In genomic region chr2:226800941-226801784, GRCh38 we compare ENCODE assay signal across 8 cellular contexts. TPM values are rescaled to one million over a fixed set of nuclear protein-coding genes. Genes with fewer than 3 reads are reported as not detected.
DNase-seq lines count a peak whose midpoint lies in the region; ATAC-seq and TF ChIP-seq lines count a peak whose summit lies in the region.

No MANE protein-coding gene starts in this region.

- H3K4me3 Mint-ChIP-seq in CD4-positive, alpha-beta memory T cell = peak overlapping the region; percentile 68 to 88 (median 86)

- H3K27me3 ChIP-seq in CD4-positive, alpha-beta memory T cell (ENCODE audit: insufficient read depth, low read length) = no peaks in the 10 kb centered on the region
- H3K27me3 ChIP-seq in ovary (no peaks in the 10 kb centered on the region), tibial nerve (no peaks in the 10 kb centered on the region)

- no peaks in the 10 kb centered on the region for H3K36me3 ChIP-seq in CD4-positive, alpha-beta memory T cell (ENCODE audit: insufficient read depth, low read length)
- H3K36me3 ChIP-seq in ovary = no peaks in the 10 kb centered on the region
- H3K36me3 ChIP-seq in tibial nerve = peaks cover 0 to 18% (median 0%) of the 10 kb centered on the region in 3 donors

- peaks cover 22% of the 10 kb centered on the region for H3K4me1 ChIP-seq in CD4-positive, alpha-beta memory T cell (ENCODE audit: insufficient read depth, low read length)
- peaks cover 1% of the 10 kb centered on the region for H3K4me1 ChIP-seq in ovary (ENCODE audit: insufficient read depth)
- H3K4me1 ChIP-seq in tibial nerve = peaks cover 0 to 53% (median 18%) of the 10 kb centered on the region in 4 donors

- POLR2A ChIA-PET in CD4-positive, alpha-beta memory T cell (lab: Charles Lee; ENCODE audit: partially characterized antibody) = interaction anchor here (1.7 to 2.5 kb wide), 2 partner anchors 11 to 34 kb away, joined by 12 to 18 read pairs; partner anchors contain the start of gene RHBDD1

- peak; percentile 83 for ATAC-seq in GM19452 (IDR thresholded peaks at IDR 0.05; ENCODE audit: unreplicated experiment)
- ATAC-seq in HG03571 (IDR thresholded peaks at IDR 0.05; ENCODE audit: unreplicated experiment) = peak; percentile 80

- peak overlapping the region in 5 of 7 donors; percentile 51 to 77 (median 71) for H3K27ac Mint-ChIP-seq in CD4-positive, alpha-beta memory T cell

- no peak overlapping the region for H3K27ac ChIP-seq in CD4-positive, alpha-beta memory T cell (ENCODE audit: low read depth, low read length)
- peak overlapping the region; percentile 90 to 96 for H3K27ac ChIP-seq in ovary
- H3K27ac ChIP-seq in tibial nerve = peak overlapping the region; percentile 78 to 94 (median 86)

- WGBS in ovary, 3 donors = 10 to 25% (median 14%) methylated on average over 33 of the region's 33 CpGs
- 17 to 23% methylated on average over 33 of the region's 33 CpGs for WGBS in tibial nerve, 2 donors

- TF ChIP-seq POLR2A in ovary (IDR thresholded peaks at IDR 0.05) (peak; percentile 73), tibial nerve (IDR thresholded peaks at IDR 0.05) (peak; percentile 30 to 73)

- H3K27me3 Mint-ChIP-seq in CD4-positive, alpha-beta memory T cell = peaks cover 5 to 14% of the 10 kb centered on the region in 2 donors

- peak; percentile 31 to 61 (median 36) for DNase-seq in CD4-positive, alpha-beta memory T cell
- DNase-seq in RKO (ENCODE audit: low spot score) = peak; percentile 83
- peak; percentile 83 for DNase-seq in activated naive CD4-positive, alpha-beta T cell treated with Interleukin-2 at 50 U/mL for 16 hours
- peak; percentile 91 for DNase-seq in globus pallidus (ENCODE audit: low spot score)
- DNase-seq in ovary = peak; percentile 90 to 95 (median 92)
- peak; percentile 23 to 37 for DNase-seq in tibial nerve (ENCODE audit: low spot score in 2 of 2)

- no peaks in the 10 kb centered on the region for H3K9me3 Mint-ChIP-seq in CD4-positive, alpha-beta memory T cell

- H3K4me1 Mint-ChIP-seq in CD4-positive, alpha-beta memory T cell = peaks cover 16 to 31% (median 22%) of the 10 kb centered on the region in 4 donors

- CTCF ChIA-PET in CD4-positive, alpha-beta memory T cell (lab: Charles Lee; ENCODE audit: partially characterized antibody) = interaction anchor here (0.9 to 6.3 kb wide), 18 partner anchors 9 to 1140 kb away, joined by 3 to 59 read pairs (median 7); partner anchors contain the start of gene RHBDD1

- no peak for TF ChIP-seq CTCF in ovary (IDR thresholded peaks at IDR 0.05)
- peak in 1 of 5 experiments; percentile 18 for TF ChIP-seq CTCF in tibial nerve (IDR thresholded peaks at IDR 0.05)

- H3K4me3 ChIP-seq in CD4-positive, alpha-beta memory T cell (ENCODE audit: low read length in 2 of 2) = peak overlapping the region in 1 of 2 donors; percentile 10
- H3K4me3 ChIP-seq in ovary = peak overlapping the region; percentile 93
- H3K4me3 ChIP-seq in tibial nerve = peak overlapping the region; percentile 67 to 93 (median 84)

- no peaks in the 10 kb centered on the region for H3K9me3 ChIP-seq in CD4-positive, alpha-beta memory T cell (ENCODE audit: control insufficient read depth in 1 of 2, low read length in 2 of 2)
- H3K9me3 ChIP-seq in ovary (no peaks in the 10 kb centered on the region), tibial nerve (no peaks in the 10 kb centered on the region)

- no peaks in the 10 kb centered on the region for H3K36me3 Mint-ChIP-seq in CD4-positive, alpha-beta memory T cell

- intact Hi-C loops in CD4-positive, alpha-beta memory T cell (cut with micrococcal nuclease) = loop anchor here (5.0 to 10.0 kb wide), 3 partner anchors 184 to 774 kb away; no protein-coding TSS in a partner anchor
- intact Hi-C loops in ovary (cut with DNase I) = loop anchor here in 3 of 4 donors (2.0 to 10.0 kb wide), 5 partner anchors 906 to 1134 kb away; no protein-coding TSS in a partner anchor

- TF ChIP-seq EP300 in ovary (IDR thresholded peaks at IDR 0.05) (no peak), tibial nerve (IDR thresholded peaks at IDR 0.05) (peak in 1 of 2 donors; percentile 64)

RNA-seq across cellular contexts. Expression of gene IRS1, which starts 1.5 kb away (rescaled TPM):
- 1 to 10 TPM; 2.2 to 2.4 TPM for total RNA-seq in CD4-positive, alpha-beta memory T cell
- polyA plus RNA-seq in CD4-positive, alpha-beta memory T cell = under 1 TPM; 0.02 to 0.03 TPM
- 10 to 100 TPM; 29.5 to 87.0 (median 45.1) TPM for total RNA-seq in ovary
- 10 to 100 TPM; 22.3 to 40.2 TPM for polyA plus RNA-seq in ovary
- 10 to 100 TPM in 3 of 4 donors, 1 to 10 TPM in 1; 9.4 to 11.7 (median 11.2) TPM for total RNA-seq in tibial nerve

RNA-seq across cellular contexts. Expression of gene RHBDD1, which starts 34.7 kb away (rescaled TPM):
- 10 to 100 TPM; 54.6 to 66.0 TPM for total RNA-seq in CD4-positive, alpha-beta memory T cell
- 10 to 100 TPM; 15.6 to 26.8 TPM for polyA plus RNA-seq in CD4-positive, alpha-beta memory T cell
- total RNA-seq in ovary (10 to 100 TPM; 18.5 to 95.8 (median 62.4) TPM), tibial nerve (10 to 100 TPM; 14.9 to 29.4 (median 25.0) TPM)
- 10 to 100 TPM; 11.5 to 44.9 TPM for polyA plus RNA-seq in ovary

Comparison
In these comparisons a context has a peak if more than half of its experiments do, and no peak if none do; other contexts are left out.
1. DNase-seq: peak in every context shown above with its lines; median percentile 92 in ovary; 91 in globus pallidus; 83 in RKO; 83 in activated naive CD4-positive, alpha-beta T cell treated with Interleukin-2 at 50 U/mL for 16 hours; 36 in CD4-positive, alpha-beta memory T cell; 30 in tibial nerve.